In genomic region chr22:45671783-45672563, GRCh38 we compare ENCODE assay signal across 1 cellular context.
TF ChIP-seq lines count a peak whose summit lies in the region.

Gene ATXN10 (plus strand): TSS chr22:45671834. CDS start chr22:45672064, 230 bp downstream.

TF ChIP-seq in HepG2, 621 proteins besides CTCF, POLR2A, EP300 and RAD21 (continued from another document and continues in another):
- TF ChIP-seq HMGXB3 (CRISPR knock-in tag; IDR thresholded peaks at IDR 0.05; ENCODE audit: borderline replicate concordance) (no peak), SOX13 (IDR thresholded peaks at IDR 0.05) (no peak), SOX13 (CRISPR knock-in tag; conservative IDR thresholded peaks at IDR 0.05 in 1 of 2, IDR thresholded peaks at IDR 0.05 in 1 of 2) (no peak), TBL1XR1 (IDR thresholded peaks at IDR 0.05; ENCODE audit: borderline replicate concordance, low read length, partially characterized antibody) (no peak), ARNT (IDR thresholded peaks at IDR 0.05) (no peak), ZNF225 (CRISPR knock-in tag; IDR thresholded peaks at IDR 0.05) (no peak; the same call in 1 of the 2 replicates), MIER2 (CRISPR knock-in tag; IDR thresholded peaks at IDR 0.05) (no peak), TRIM24 (CRISPR knock-in tag; IDR thresholded peaks at IDR 0.05) (no peak), SNRNP70 (IDR thresholded peaks at IDR 0.05; ENCODE audit: low read depth, low read length) (no peak), RNF219 (CRISPR knock-in tag; IDR thresholded peaks at IDR 0.05) (no peak), ZNF597 (CRISPR knock-in tag; IDR thresholded peaks at IDR 0.05) (no peak), LCORL (IDR thresholded peaks at IDR 0.05) (no peak), LCORL (CRISPR knock-in tag; IDR thresholded peaks at IDR 0.05) (no peak), RXRA (CRISPR knock-in tag; IDR thresholded peaks at IDR 0.05) (0 out of 2 replicates have a peak, but pooled peaks have one; percentile 7), ZNF616 (CRISPR knock-in tag; IDR thresholded peaks at IDR 0.05; ENCODE audit: low read depth) (0 out of 2 replicates have a peak, but pooled peaks have one; percentile 51), SIN3A (IDR thresholded peaks at IDR 0.05; ENCODE audit: borderline replicate concordance, low read depth, low read length) (0 out of 2 replicates have a peak, but pooled peaks have one; percentile 50), NCOA2 (CRISPR knock-in tag; IDR thresholded peaks at IDR 0.05) (no peak), ZNF615 (CRISPR knock-in tag; IDR thresholded peaks at IDR 0.05; ENCODE audit: borderline replicate concordance) (no peak), ZFP90 (CRISPR knock-in tag; IDR thresholded peaks at IDR 0.05; ENCODE audit: borderline replicate concordance) (no peak), ZBTB25 (CRISPR knock-in tag; IDR thresholded peaks at IDR 0.05) (no peak), ZNF124 (CRISPR knock-in tag; IDR thresholded peaks at IDR 0.05) (no peak), ERF (CRISPR knock-in tag; IDR thresholded peaks at IDR 0.05) (0 out of 2 replicates have a peak, but pooled peaks have one; percentile 20), MIER3 (CRISPR knock-in tag; IDR thresholded peaks at IDR 0.05; ENCODE audit: borderline replicate concordance) (peak; percentile 26; the same call in 1 of the 2 replicates), BCL6 (CRISPR knock-in tag; IDR thresholded peaks at IDR 0.05) (peak; percentile 46; the same call in 1 of the 2 replicates), IKZF4 (CRISPR knock-in tag; IDR thresholded peaks at IDR 0.05; ENCODE audit: borderline replicate concordance, low read depth, not compliant biosample characterization) (peak; percentile 23), BCLAF1 (IDR thresholded peaks at IDR 0.05) (no peak), ZNF446 (CRISPR knock-in tag; IDR thresholded peaks at IDR 0.05) (no peak; the same call in none of the 2 replicates), NRL (CRISPR knock-in tag; IDR thresholded peaks at IDR 0.05; ENCODE audit: borderline replicate concordance) (no peak), MBD4 (IDR thresholded peaks at IDR 0.05; ENCODE audit: borderline replicate concordance, low read length) (no peak), ZNF24 (IDR thresholded peaks at IDR 0.05) (no peak), MLLT10 (CRISPR knock-in tag; IDR thresholded peaks at IDR 0.05) (no peak), WIZ (CRISPR knock-in tag; IDR thresholded peaks at IDR 0.05) (0 out of 2 replicates have a peak, but pooled peaks have one; percentile 21), ZNF660 (CRISPR knock-in tag; IDR thresholded peaks at IDR 0.05; ENCODE audit: borderline replicate concordance, low read depth) (no peak), CREB3 (CRISPR knock-in tag; IDR thresholded peaks at IDR 0.05) (no peak), ZNF776 (CRISPR knock-in tag; IDR thresholded peaks at IDR 0.05) (peak; percentile 94), RELA (CRISPR knock-in tag; IDR thresholded peaks at IDR 0.05) (no peak), KAT7 (CRISPR knock-in tag; IDR thresholded peaks at IDR 0.05; ENCODE audit: borderline replicate concordance) (peak; percentile 36; the same call in 1 of the 2 replicates), CAMTA2 (CRISPR knock-in tag; IDR thresholded peaks at IDR 0.05; ENCODE audit: borderline replicate concordance) (0 out of 2 replicates have a peak, but pooled peaks have one; percentile 21), TFE3 (CRISPR knock-in tag; IDR thresholded peaks at IDR 0.05) (no peak; the same call in 1 of the 2 replicates), AFF4 (CRISPR knock-in tag; IDR thresholded peaks at IDR 0.05) (no peak; the same call in 1 of the 2 replicates), IRX3 (CRISPR knock-in tag; IDR thresholded peaks at IDR 0.05; ENCODE audit: borderline replicate concordance, low read depth) (0 out of 2 replicates have a peak, but pooled peaks have one; percentile 74), SNAPC2 (CRISPR knock-in tag; IDR thresholded peaks at IDR 0.05) (no peak), TMF1 (CRISPR knock-in tag; IDR thresholded peaks at IDR 0.05; ENCODE audit: low read depth) (peak; percentile 48; the same call in 1 of the 2 replicates)
